Comparison of ENCODE assay signal across 8 cellular contexts in the genomic region with DNA sequence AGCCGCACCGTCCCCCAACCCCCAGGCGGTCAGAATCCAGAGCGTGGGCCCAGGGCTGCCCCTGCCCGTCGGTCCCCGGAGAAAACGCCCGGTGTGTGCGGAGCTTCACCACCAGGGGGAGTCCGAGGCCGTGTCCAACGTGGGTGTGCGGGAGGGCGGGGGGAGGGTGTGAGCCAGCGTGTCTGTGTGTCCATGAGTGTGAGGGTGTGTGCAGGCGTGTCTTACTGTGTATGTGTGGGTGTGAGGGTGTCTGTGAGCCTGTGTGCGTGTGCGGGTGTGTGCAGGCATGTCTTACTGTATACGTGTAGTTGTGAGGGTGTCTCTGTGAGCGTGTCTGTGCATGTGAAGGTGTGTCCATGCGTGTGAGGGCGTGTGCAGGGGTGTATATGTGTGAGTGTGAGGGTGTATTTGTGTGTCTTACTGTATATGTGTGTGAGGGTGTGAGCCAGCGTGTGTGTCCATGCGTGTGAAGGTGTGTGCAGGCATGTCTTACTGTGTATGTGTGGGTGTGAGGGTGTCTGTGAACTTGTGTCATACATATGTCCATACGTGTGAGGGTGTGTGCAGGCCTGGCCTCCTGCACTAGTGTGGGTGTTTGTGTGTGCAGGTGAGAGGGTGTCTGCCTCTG. TPM values are rescaled to one million over a fixed set of nuclear protein-coding genes. Genes with fewer than 3 reads are reported as not detected.
DNase-seq lines count a peak whose midpoint lies in the region; ATAC-seq lines count a peak whose summit lies in the region.

No MANE protein-coding gene starts in this region.

- ATAC-seq in left colon (peak; percentile 81), HG03457 (IDR thresholded peaks at IDR 0.05; ENCODE audit: unreplicated experiment) (no peak)

- intact Hi-C loops in left colon (cut with DNase I, micrococcal nuclease) = loop anchor here (2.0 to 10.0 kb wide), 2 partner anchors 104 to 116 kb away; no protein-coding TSS in a partner anchor

- DNase-seq in NCI-H187 (lab: John Stamatoyannopoulos, UW) (peak; percentile 26 to 50), NCI-H187 treated with DMSO at 0.1 percent for 48 hours (lab: John Stamatoyannopoulos, UW) (no peak), NCI-H2196 treated with DMSO at 0.1 percent for 48 hours (lab: John Stamatoyannopoulos, UW; ENCODE audit: unreplicated experiment) (peak; percentile 22), cerebellar cortex (ENCODE audit: low spot score) (peak; percentile 56), left colon (peak; percentile 54 to 84)
- DNase-seq in activated CD4-positive, alpha-beta T cell treated with anti-CD3 and anti-CD28 coated beads for 48 hours = peak; percentile 88
- peak; percentile 75 to 81 for DNase-seq in stimulated activated CD4-positive, alpha-beta T cell treated with anti-CD3 and anti-CD28 coated beads, Interleukin-4, amount 100 ng/mL, for 4 hours

RNA-seq across cellular contexts. Expression of gene GATA5, which starts 24.6 kb away (rescaled TPM):
- total RNA-seq in left colon = not detected
